In the genomic region with DNA sequence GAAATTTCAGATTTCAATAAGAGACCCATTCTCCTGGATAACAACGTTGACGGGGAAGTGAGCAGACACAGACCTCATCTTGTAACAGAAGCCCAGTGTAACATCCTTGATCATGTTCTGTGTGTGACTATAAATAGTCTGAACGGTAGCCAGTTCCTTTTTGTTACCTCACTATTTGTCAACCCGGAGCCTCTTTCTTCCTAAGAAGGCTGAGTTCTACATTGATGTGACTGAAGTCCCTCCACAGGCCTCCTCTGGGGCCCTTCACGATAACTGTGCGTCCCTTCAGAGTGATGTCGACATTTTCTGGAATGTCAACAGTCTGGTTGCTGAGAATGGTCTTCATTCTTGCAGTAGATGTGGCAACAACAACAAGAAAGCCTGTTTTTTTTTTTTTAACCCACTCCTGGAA, we compare ENCODE assay signal across 21 cellular contexts. TPM values are rescaled to one million over a fixed set of nuclear protein-coding genes. Genes with fewer than 3 reads are reported as not detected.
DNase-seq lines count a peak whose midpoint lies in the region; ATAC-seq, FAIRE-seq and TF ChIP-seq lines count a peak whose summit lies in the region.
"Had no signal": no experiment of that assay in that cellular context is flagged by ENCODE, and none has a peak within 500 bp of the region (broad histone marks: within the 10 kb centered on the region; RNA-seq: fewer than 3 reads in every experiment).

No MANE protein-coding gene starts in this region.

- H3K36me3 ChIP-seq in left ventricle myocardium inferior (no peaks in the 10 kb centered on the region), kidney (ENCODE audit: control insufficient read depth in 1 of 2, insufficient read depth in 2 of 2, low read length in 2 of 2) (no peaks in the 10 kb centered on the region)
- H3K36me3 ChIP-seq: colonic mucosa, esophagus squamous epithelium, WERI-Rb-1 had no signal

- H3K9me3 ChIP-seq in left ventricle myocardium inferior (replicated peaks) = no peaks in the 10 kb centered on the region
- no peaks in the 10 kb centered on the region for H3K9me3 ChIP-seq in kidney (ENCODE audit: control insufficient read depth in 1 of 2, low read length in 2 of 2)
- H3K9me3 ChIP-seq: colonic mucosa, esophagus squamous epithelium had no signal

- H3K4me1 ChIP-seq in left ventricle myocardium inferior = peaks cover 10% of the 10 kb centered on the region
- no peaks in the 10 kb centered on the region for H3K4me1 ChIP-seq in kidney (ENCODE audit: control insufficient read depth in 1 of 2, insufficient read depth in 1 of 2, low read depth in 1 of 2, low read length in 2 of 2)
- H3K4me1 ChIP-seq: colonic mucosa, esophagus squamous epithelium had no signal

- peaks cover 6% of the 10 kb centered on the region for H3K9me3 Mint-ChIP-seq in type B pancreatic cell
- H3K9me3 Mint-ChIP-seq: nephron progenitor cell had no signal

- peak overlapping the region; percentile 87 for H3K27ac Mint-ChIP-seq in type B pancreatic cell
- H3K27ac Mint-ChIP-seq: activated naive CD8-positive, alpha-beta T cell had no signal

- DNase-seq in Right ventricle myocardium inferior (ENCODE audit: missing footprints) (no peak), left ventricle myocardium inferior (no peak), SKM-1 treated with dmso at 0.1 percent for 144 hours (lab: John Stamatoyannopoulos, UW; ENCODE audit: unreplicated experiment) (peak; percentile 91), islet precursor cell (peak; percentile 87), type B pancreatic cell (ENCODE audit: extremely low spot score, unreplicated experiment) (no peak), kidney (no peak)
- DNase-seq: activated CD8-positive, alpha-beta memory T cell treated with anti-CD3 and anti-CD28 coated beads, Interleukin-2, amount 50 U/mL, for 4 hours; colonic mucosa; DMS53; esophagus squamous epithelium; kidney glomerular epithelial cell; NCI-H1436; nephron progenitor cell; stimulated activated CD4-positive, alpha-beta T cell treated with anti-CD3 and anti-CD28 coated beads, Interleukin-12 subunit alpha, Interleukin-12 subunit beta, amount 100 ng/mL, for 4 hours; WERI-Rb-1 had no signal

- no peaks in the 10 kb centered on the region for H3K27me3 ChIP-seq in left ventricle myocardium inferior (ENCODE audit: low read depth)
- H3K27me3 ChIP-seq: colonic mucosa, esophagus squamous epithelium had no signal

- peaks cover 3% of the 10 kb centered on the region for H3K4me1 Mint-ChIP-seq in type B pancreatic cell (ENCODE audit: unreplicated experiment)
- H3K4me1 Mint-ChIP-seq: nephron progenitor cell had no signal

- intact Hi-C loops in Right ventricle myocardium inferior (cut with DNase I) = loop anchor here (5.0 kb wide), 1 partner anchor 264 kb away; a partner anchor contains a TSS
- intact Hi-C loops in left ventricle myocardium inferior (cut with micrococcal nuclease) = no loop called here
- intact Hi-C loops in kidney (cut with DNase I) = loop anchor here (10.0 kb wide), 1 partner anchor 287 kb away; no protein-coding TSS in a partner anchor

- no peak overlapping the region for H3K4me3 ChIP-seq in left ventricle myocardium inferior
- no peak overlapping the region for H3K4me3 ChIP-seq in kidney (ENCODE audit: low read length in 2 of 2)
- H3K4me3 ChIP-seq: colonic mucosa, esophagus squamous epithelium had no signal

- no peaks in the 10 kb centered on the region for H3K36me3 Mint-ChIP-seq in type B pancreatic cell
- H3K36me3 Mint-ChIP-seq: activated naive CD8-positive, alpha-beta T cell had no signal

- H3K27ac ChIP-seq in left ventricle myocardium inferior (replicated peaks) (no peak overlapping the region), kidney (ENCODE audit: low read depth in 2 of 2, low read length in 2 of 2) (no peak overlapping the region)
- H3K27ac ChIP-seq: colonic mucosa, esophagus squamous epithelium, WERI-Rb-1 had no signal

- peaks cover 3% of the 10 kb centered on the region for H3K27me3 Mint-ChIP-seq in type B pancreatic cell
- H3K27me3 Mint-ChIP-seq: activated naive CD8-positive, alpha-beta T cell had no signal

- ATAC-seq in Right ventricle myocardium inferior (peak; percentile 67), HG03108 (IDR thresholded peaks at IDR 0.05; ENCODE audit: unreplicated experiment) (no peak), GM21717 (IDR thresholded peaks at IDR 0.05; ENCODE audit: unreplicated experiment) (no peak)
- ATAC-seq: SK-N-SH treated with all-trans-retinoic acid at 6 μM for 48 hours had no signal

- no peak for FAIRE-seq in kidney (lab: Jason Lieb, UNC)
- FAIRE-seq: A204.1, HTR-8/SVneo had no signal

- H3K4me3 Mint-ChIP-seq in type B pancreatic cell = peak overlapping the region; percentile 59
- H3K4me3 Mint-ChIP-seq: activated naive CD8-positive, alpha-beta T cell; nephron progenitor cell had no signal

- TF ChIP-seq CTCF in left ventricle myocardium inferior (IDR thresholded peaks at IDR 0.05; ENCODE audit: borderline replicate concordance) (no peak), type B pancreatic cell (conservative IDR thresholded peaks at IDR 0.05) (no peak), kidney (IDR thresholded peaks at IDR 0.05; ENCODE audit: borderline replicate concordance, extremely low read depth, insufficient read depth) (no peak)

- no peak overlapping the region for H3K9ac ChIP-seq in kidney (ENCODE audit: low read length in 2 of 2)

RNA-seq across cellular contexts. Expression of a gene that starts 6.3 kb away (rescaled TPM):
- total RNA-seq in Right ventricle myocardium inferior (13.6 TPM), left ventricle myocardium inferior (12.9 TPM), type B pancreatic cell (ENCODE audit: low replicate concordance) (10.7 and 12.1 TPM in 2 replicates), kidney (13.5 TPM)
- polyA plus RNA-seq in kidney (ENCODE audit: insufficient read depth, low read depth, low replicate concordance) = 4.2 TPM

Comparison
In these comparisons a context has a peak if more than half of its experiments do, and no peak if none do; other contexts are left out.
1. DNase-seq: peak in SKM-1 treated with dmso at 0.1 percent for 144 hours (single experiment) and islet precursor cell (single experiment); none in Right ventricle myocardium inferior (single experiment), left ventricle myocardium inferior (single experiment), type B pancreatic cell (single experiment) and kidney (single experiment).